18 cellular contexts compared by ENCODE assay signal in genomic region chr6:155765275-155766194, GRCh38.
DNase-seq lines count a peak whose midpoint lies in the region; ATAC-seq and TF ChIP-seq lines count a peak whose summit lies in the region.
"Had no signal": no experiment of that assay in that cellular context is flagged by ENCODE, and none has a peak within 500 bp of the region (broad histone marks: within the 10 kb centered on the region; RNA-seq: fewer than 3 reads in every experiment).

No MANE protein-coding gene starts in this region.

- intact Hi-C loops in esophagus muscularis mucosa (cut with DNase I) = no loop called here

- no peak for TF ChIP-seq POLR2A in esophagus muscularis mucosa (IDR thresholded peaks at IDR 0.05; ENCODE audit: low read depth)

- peak; percentile 45 for TF ChIP-seq CTCF in LNCaP clone FGC (IDR thresholded peaks at IDR 0.05; ENCODE audit: control insufficient read depth, extremely low read depth, insufficient read depth)
- TF ChIP-seq CTCF in cardiac fibroblast (IDR thresholded peaks at IDR 0.05; ENCODE audit: low read depth, low read length) = no peak
- no peak for TF ChIP-seq CTCF in esophagus muscularis mucosa (IDR thresholded peaks at IDR 0.05)

- TF ChIP-seq EP300 in esophagus muscularis mucosa (IDR thresholded peaks at IDR 0.05) = no peak

- no peaks in the 10 kb centered on the region for H3K27me3 ChIP-seq in esophagus muscularis mucosa
- H3K27me3 ChIP-seq: tibial nerve had no signal

- no peak overlapping the region for H3K27ac ChIP-seq in esophagus muscularis mucosa (replicated peaks in 1 of 4)

- H3K4me1 ChIP-seq in esophagus muscularis mucosa = no peaks in the 10 kb centered on the region
- H3K4me1 ChIP-seq: tibial nerve had no signal

- no peaks in the 10 kb centered on the region for H3K36me3 ChIP-seq in esophagus muscularis mucosa
- H3K36me3 ChIP-seq: tibial nerve had no signal

- DNase-seq in ELR (ENCODE audit: low read depth) = peak; percentile 62
- no peak for DNase-seq in LNCaP clone FGC (ENCODE audit: low read depth)
- DNase-seq in cardiac fibroblast (ENCODE audit: low read depth in 2 of 2) = peak; percentile 71 to 80
- DNase-seq in pulmonary artery endothelial cell (ENCODE audit: low read depth, low spot score) = peak; percentile 11
- no peak for DNase-seq in NCI-H526 (lab: John Stamatoyannopoulos, UW)
- no peak for DNase-seq in germinal center (ENCODE audit: low spot score)
- no peak for DNase-seq in esophagus muscularis mucosa (ENCODE audit: extremely low spot score)
- DNase-seq: activated CD8-positive, alpha-beta memory T cell treated with anti-CD3 and anti-CD28 coated beads, Interleukin-2, amount 50 U/mL, for 48 hours; COR-L47; natural killer cell; NCI-H1105 treated with DMSO at 0.1 percent for 48 hours; NCI-H2227 treated with DMSO at 0.1 percent for 48 hours; stimulated activated CD4-positive, alpha-beta T cell treated with anti-CD3 and anti-CD28 coated beads, Interleukin-2, amount 100 ng/mL, for 48 hours; T-cell had no signal

- no peak overlapping the region for H3K4me3 ChIP-seq in LNCaP clone FGC (ENCODE audit: low read depth, low read length)
- H3K4me3 ChIP-seq in cardiac fibroblast (replicated peaks in 1 of 2; ENCODE audit: low read depth in 2 of 2, low read length in 2 of 2) = no peak overlapping the region
- H3K4me3 ChIP-seq in esophagus muscularis mucosa = no peak overlapping the region
- H3K4me3 ChIP-seq: lung, tibial nerve had no signal

- H3K9me3 ChIP-seq in esophagus muscularis mucosa = peaks cover 0 to 12% (median 3%) of the 10 kb centered on the region in 4 donors

- ATAC-seq in HG02981 (IDR thresholded peaks at IDR 0.05; ENCODE audit: unreplicated experiment) = no peak
- ATAC-seq: activated CD4-positive, CD25-positive, alpha-beta regulatory T cell treated with anti-CD3 and anti-CD28 coated beads, Interleukin-2, amount 50 U/mL, for 24 hours; natural killer cell; T-cell had no signal

- 76% methylated on average over 8 of the region's 8 CpGs for WGBS in esophagus muscularis mucosa

Comparison
In these comparisons a context has a peak if more than half of its experiments do, and no peak if none do; other contexts are left out.
1. DNase-seq: peak in ELR (single experiment), cardiac fibroblast (2 of 2) and pulmonary artery endothelial cell (single experiment); none in LNCaP clone FGC (single experiment), NCI-H526 (0 of 2), germinal center (single experiment) and esophagus muscularis mucosa (single experiment).